Comparison of ENCODE assay signal across 8 cellular contexts in genomic region chr3:197737749-197738462, GRCh38. TPM values are rescaled to one million over a fixed set of nuclear protein-coding genes. Genes with fewer than 3 reads are reported as not detected.
A peak's percentile ranks its signal among the peaks of the same experiment; 100 is the strongest.
DNase-seq lines count a peak whose midpoint lies in the region; ATAC-seq and TF ChIP-seq lines count a peak whose summit lies in the region.

No MANE protein-coding gene starts in this region.

- ATAC-seq in psoas muscle (no peak), HG02610 (IDR thresholded peaks at IDR 0.05; ENCODE audit: unreplicated experiment) (no peak)

- H3K27me3 ChIP-seq in OCI-LY3 (ENCODE audit: low read depth, low read length), result no peaks in the 10 kb centered on the region
- no peaks in the 10 kb centered on the region for H3K27me3 ChIP-seq in psoas muscle (ENCODE audit: insufficient read depth in 3 of 3, low read length in 2 of 3)

- no peak overlapping the region; the same call in 1 of the 2 replicates for H2AFZ ChIP-seq in OCI-LY3 (ENCODE audit: low read depth, low read length)

- H3K4me1 ChIP-seq in OCI-LY3 (ENCODE audit: low read length) (peaks cover 42% of the 10 kb centered on the region), psoas muscle (peaks cover 25% of the 10 kb centered on the region)

- no peaks in the 10 kb centered on the region for H3K9me3 ChIP-seq in OCI-LY3 (ENCODE audit: insufficient read depth, low read length)
- no peaks in the 10 kb centered on the region for H3K9me3 ChIP-seq in psoas muscle

- DNase-seq in epithelial cell of prostate (ENCODE audit: low read depth, low spot score) (no peak), psoas muscle (no peak), NCI-H1105 treated with DMSO at 0.1 percent for 48 hours (lab: John Stamatoyannopoulos, UW) (no peak), COR-L47 (lab: John Stamatoyannopoulos, UW) (no peak)
- DNase-seq in NK-92 treated with Interleukin-12 subunit alpha and Interleukin-12 subunit beta, amount 100 ng/mL, for 24 hours (lab: John Stamatoyannopoulos, UW), result no peak

- H3K27ac ChIP-seq in OCI-LY3 (ENCODE audit: low read length) (peak overlapping the region; percentile 61; the same call in 1 of the 2 replicates), epithelial cell of prostate (peak overlapping the region; percentile 70), psoas muscle (peak overlapping the region; percentile 95)

- H4K20me1 ChIP-seq in OCI-LY3 (ENCODE audit: insufficient read depth, low read length), result peaks cover under 1% of the 10 kb centered on the region; the same call in 1 of the 2 replicates

- peak overlapping the region; percentile 89 for H3K9ac ChIP-seq in OCI-LY3 (ENCODE audit: low read length)

- H3K4me3 ChIP-seq in GM08714 (ENCODE audit: low read length), result peak overlapping the region; percentile 81
- peak overlapping the region; percentile 99 for H3K4me3 ChIP-seq in OCI-LY3 (ENCODE audit: low read length)
- peak overlapping the region; percentile 89 for H3K4me3 ChIP-seq in psoas muscle

- H3K79me2 ChIP-seq in OCI-LY3 (ENCODE audit: low read length), result peaks cover 29% of the 10 kb centered on the region

- peaks cover 10% of the 10 kb centered on the region for H3K36me3 ChIP-seq in OCI-LY3 (replicated peaks; ENCODE audit: low read depth, low read length)
- H3K36me3 ChIP-seq in psoas muscle (ENCODE audit: insufficient read depth in 1 of 2, low read depth in 1 of 2), result peaks cover 0 to 3% of the 10 kb centered on the region in 2 donors

- TF ChIP-seq CTCF in OCI-LY3 (IDR thresholded peaks at IDR 0.05; ENCODE audit: low read depth, low read length) (no peak), psoas muscle (IDR thresholded peaks at IDR 0.05) (no peak)

- peak overlapping the region; percentile 80 for H3K4me2 ChIP-seq in OCI-LY3 (ENCODE audit: low read length)

- WGBS in psoas muscle, 3 donors, result 50 to 63% (median 62%) methylated on average over 11 of the region's 11 CpGs

- intact Hi-C loops in psoas muscle (cut with DNase I), result no loop called here

RNA-seq across cellular contexts. Expression of gene RUBCN, which starts 1.2 kb away (rescaled TPM):
- 10 to 100 TPM; 21.9 to 29.1 (median 27.6) TPM for total RNA-seq in psoas muscle
- polyA plus RNA-seq in psoas muscle, result 10 to 100 TPM in 1 of 3 donors, 1 to 10 TPM in 2; 5.0 to 12.9 (median 6.1) TPM

RNA-seq across cellular contexts. Expression of gene FYTTD1, which starts 11.8 kb away (rescaled TPM):
- total RNA-seq in psoas muscle, result 100 to 1,000 TPM; 143 to 232 (median 157) TPM
- polyA plus RNA-seq in psoas muscle, result 100 to 1,000 TPM in 1 of 3 donors, 10 to 100 TPM in 2; 15.2 to 108 (median 48.6) TPM

RNA-seq across cellular contexts. Expression of gene LRCH3, which starts 53.1 kb away (rescaled TPM):
- 10 to 100 TPM; 16.9 to 29.5 (median 25.0) TPM for total RNA-seq in psoas muscle
- 10 to 100 TPM in 2 of 3 donors, 1 to 10 TPM in 1; 7.0 to 13.8 (median 11.5) TPM for polyA plus RNA-seq in psoas muscle
